In the genomic region with DNA sequence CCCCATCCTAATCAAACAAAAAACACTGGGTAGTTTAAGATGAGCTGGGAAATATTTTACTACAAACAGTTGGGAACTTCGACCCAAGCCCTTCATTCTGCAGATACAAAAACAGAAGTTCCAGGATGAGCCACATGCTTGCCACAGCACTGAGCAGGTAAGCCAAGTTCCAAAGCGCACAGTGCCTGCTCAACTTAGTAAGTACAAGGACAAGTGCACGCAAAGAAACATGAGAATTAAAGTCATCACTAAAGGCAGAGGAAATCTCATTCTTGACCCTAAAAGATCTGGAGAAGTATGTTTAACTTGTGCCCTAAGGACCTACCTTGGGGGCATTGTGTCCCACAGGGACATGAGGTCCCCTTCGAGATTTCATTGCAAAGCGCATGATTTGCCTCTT, we compare ENCODE assay signal across 8 cellular contexts. TPM values are rescaled to one million over a fixed set of nuclear protein-coding genes. Genes with fewer than 3 reads are reported as not detected.
DNase-seq lines count a peak whose midpoint lies in the region; ATAC-seq and TF ChIP-seq lines count a peak whose summit lies in the region.

No MANE protein-coding gene starts in this region.

- no peak for TF ChIP-seq CTCF in 22Rv1 (IDR thresholded peaks at IDR 0.05)
- no peak for TF ChIP-seq CTCF in GM12865 (IDR thresholded peaks at IDR 0.05; ENCODE audit: insufficient read depth, low read depth, low read length, missing control alignments)
- no peak for TF ChIP-seq CTCF in WERI-Rb-1 (IDR thresholded peaks at IDR 0.05; ENCODE audit: low read depth, low read length)
- TF ChIP-seq CTCF in sigmoid colon (IDR thresholded peaks at IDR 0.05) = no peak

- TF ChIP-seq EP300 in sigmoid colon (IDR thresholded peaks at IDR 0.05) = no peak

- H3K4me3 ChIP-seq in GM12865 (ENCODE audit: low read depth, low read length) (peak overlapping the region; percentile 85), WERI-Rb-1 (ENCODE audit: low read depth, low read length) (peak overlapping the region; percentile 80), right cardiac atrium (ENCODE audit: low read length) (peak overlapping the region; percentile 81), sigmoid colon (peak overlapping the region; percentile 55 to 82 (median 81))

- no peaks in the 10 kb centered on the region for H3K27me3 ChIP-seq in WERI-Rb-1 (ENCODE audit: insufficient read depth, low read depth, severe bottlenecking)
- H3K27me3 ChIP-seq in right cardiac atrium (ENCODE audit: control insufficient read depth, insufficient read depth) = no peaks in the 10 kb centered on the region
- H3K27me3 ChIP-seq in sigmoid colon = no peaks in the 10 kb centered on the region

- no peak for TF ChIP-seq POLR2A in sigmoid colon (IDR thresholded peaks at IDR 0.05)

- H3K4me1 ChIP-seq in right cardiac atrium (ENCODE audit: control insufficient read depth, insufficient read depth, low read length) = no peaks in the 10 kb centered on the region
- H3K4me1 ChIP-seq in sigmoid colon = peaks cover 0 to 58% (median 51%) of the 10 kb centered on the region in 4 donors

- intact Hi-C loops in right cardiac atrium (cut with DNase I) (no loop called here), sigmoid colon (cut with DNase I) (no loop called here), sciatic nerve (cut with DNase I) (no loop called here)

- no peak for ATAC-seq in right cardiac atrium
- ATAC-seq in sciatic nerve = no peak
- ATAC-seq in HG02938 (IDR thresholded peaks at IDR 0.05; ENCODE audit: unreplicated experiment) = no peak

- 23% methylated on average over 5 of the region's 5 CpGs for WGBS in right cardiac atrium
- WGBS in sigmoid colon, 2 donors = 5 to 17% methylated on average over 5 of the region's 5 CpGs

- H3K27ac ChIP-seq in 22Rv1 (peak overlapping the region; percentile 90), WERI-Rb-1 (peak overlapping the region; percentile 97), right cardiac atrium (ENCODE audit: low read length) (peak overlapping the region; percentile 69), sigmoid colon (peak overlapping the region; percentile 97 to 99 (median 98))

- peak; percentile 34 for DNase-seq in GM12865 (ENCODE audit: low read depth)
- no peak for DNase-seq in WERI-Rb-1
- no peak for DNase-seq in right cardiac atrium
- no peak for DNase-seq in sigmoid colon
- no peak for DNase-seq in mesenteric fat pad (ENCODE audit: low spot score)
- no peak for DNase-seq in sciatic nerve (ENCODE audit: low spot score)

- H3K9me3 ChIP-seq in WERI-Rb-1 (ENCODE audit: severe bottlenecking) = peaks cover 2% of the 10 kb centered on the region
- no peaks in the 10 kb centered on the region for H3K9me3 ChIP-seq in right cardiac atrium (ENCODE audit: control insufficient read depth, low read length)
- H3K9me3 ChIP-seq in sigmoid colon = no peaks in the 10 kb centered on the region

- peaks cover 82% of the 10 kb centered on the region for H3K36me3 ChIP-seq in WERI-Rb-1
- H3K36me3 ChIP-seq in sigmoid colon = peaks cover 7 to 30% (median 10%) of the 10 kb centered on the region in 4 donors

RNA-seq across cellular contexts. Expression of a gene that starts 1.2 kb away (rescaled TPM):
- total RNA-seq in right cardiac atrium (100 to 1,000 TPM; 103 to 112 (median 107) TPM), sigmoid colon (10 to 100 TPM; 36.4 to 58.2 (median 53.5) TPM), mesenteric fat pad (143 TPM), sciatic nerve (142 TPM)
- polyA plus RNA-seq in right cardiac atrium (67.6 TPM), sigmoid colon (10 to 100 TPM; 23.4 to 80.8 (median 27.6) TPM)

RNA-seq across cellular contexts. Expression of a gene that starts 13.4 kb away (rescaled TPM):
- total RNA-seq in right cardiac atrium = not detected
- not detected for polyA plus RNA-seq in right cardiac atrium
- total RNA-seq in sigmoid colon = not detected
- polyA plus RNA-seq in sigmoid colon = not detected
- total RNA-seq in mesenteric fat pad = not detected
- not detected for total RNA-seq in sciatic nerve

RNA-seq across cellular contexts. Expression of a gene that starts 27.6 kb away (rescaled TPM):
- total RNA-seq in right cardiac atrium = 100 to 1,000 TPM; 202 to 594 (median 262) TPM
- polyA plus RNA-seq in right cardiac atrium = 391 TPM
- 100 to 1,000 TPM in 2 of 4 donors, 10 to 100 TPM in 2; 68.1 to 175 (median 96.6) TPM for total RNA-seq in sigmoid colon
- polyA plus RNA-seq in sigmoid colon = 100 to 1,000 TPM; 338 to 456 (median 402) TPM
- total RNA-seq in mesenteric fat pad = 294 TPM
- 229 TPM for total RNA-seq in sciatic nerve

RNA-seq across cellular contexts. Expression of a gene that starts 52.9 kb away (rescaled TPM):
- total RNA-seq in right cardiac atrium (100 to 1,000 TPM; 116 to 152 (median 133) TPM), sigmoid colon (100 to 1,000 TPM; 105 to 171 (median 120) TPM), mesenteric fat pad (81.6 TPM), sciatic nerve (59.9 TPM)
- polyA plus RNA-seq in right cardiac atrium (203 TPM), sigmoid colon (10 to 100 TPM; 76.3 to 95.6 (median 80.2) TPM)
